ENCODE assay signal across 16 cellular contexts in the genomic region with DNA sequence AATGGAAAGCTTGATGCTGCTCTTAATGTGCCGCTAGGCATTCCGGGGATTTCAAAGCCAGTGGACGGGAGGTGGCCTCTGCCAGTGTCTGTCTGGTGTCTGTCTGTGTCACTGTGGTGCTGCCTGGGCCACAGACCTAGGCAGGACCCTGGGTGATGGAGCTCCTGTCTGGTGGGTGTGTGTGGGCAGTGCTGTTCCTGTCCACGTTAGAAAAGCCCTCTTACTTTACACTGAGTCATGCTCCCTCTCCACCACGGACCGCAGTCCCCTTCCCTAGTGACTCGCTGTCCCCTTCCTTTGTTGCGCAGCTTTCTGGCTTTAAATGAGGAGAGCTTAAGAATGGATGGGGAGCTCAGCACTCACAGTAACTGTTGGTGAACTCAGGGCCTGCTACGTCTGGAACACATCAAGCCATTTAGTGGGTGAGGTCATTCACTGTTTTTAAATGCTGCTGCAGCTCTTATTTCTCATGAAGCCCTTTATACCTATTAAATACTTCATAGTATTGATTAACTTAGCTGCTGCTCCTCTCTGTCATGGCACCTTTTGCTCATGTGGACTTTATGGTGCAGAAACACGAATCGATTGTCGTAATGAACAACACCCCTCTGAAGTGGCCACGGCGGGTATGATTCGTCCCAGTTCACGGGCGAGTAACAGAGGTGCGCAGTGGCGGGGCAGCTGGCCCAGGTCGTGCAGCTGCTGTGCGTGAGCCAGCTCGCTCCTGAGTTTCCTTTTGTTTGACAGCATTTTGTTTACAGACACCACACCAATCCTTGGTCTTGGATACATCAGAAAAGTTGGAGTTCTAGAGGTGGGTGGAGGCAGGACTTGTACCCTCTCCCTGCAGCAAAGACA.
DNase-seq lines count a peak whose midpoint lies in the region; ATAC-seq and TF ChIP-seq lines count a peak whose summit lies in the region.
"Had no signal": no experiment of that assay in that cellular context is flagged by ENCODE, and none has a peak within 500 bp of the region (broad histone marks: within the 10 kb centered on the region; RNA-seq: fewer than 3 reads in every experiment).

No MANE protein-coding gene starts in this region.

- no peak overlapping the region for H3K4me3 ChIP-seq in esophagus muscularis mucosa
- H3K4me3 ChIP-seq in aorta (ENCODE audit: low read length in 2 of 2), result no peak overlapping the region
- H3K4me3 ChIP-seq in brain microvascular endothelial cell (ENCODE audit: low read depth, low read length), result no peak overlapping the region
- H3K4me3 ChIP-seq: ovary, tibial nerve had no signal

- TF ChIP-seq POLR2A in esophagus muscularis mucosa (IDR thresholded peaks at IDR 0.05; ENCODE audit: low read depth), result no peak

- H3K9me3 Mint-ChIP-seq in natural killer cell treated with Interleukin-12 subunit alpha and Interleukin-12 subunit beta and Interleukin-15 and Interleukin-18, amount 100 ng/mL, for 72 hours, result peaks cover 7% of the 10 kb centered on the region
- peaks cover 3% of the 10 kb centered on the region in 2 donors for H3K9me3 Mint-ChIP-seq in natural killer cell

- H3K27me3 Mint-ChIP-seq in natural killer cell treated with Interleukin-12 subunit alpha and Interleukin-12 subunit beta and Interleukin-15 and Interleukin-18, amount 100 ng/mL, for 72 hours, result peaks cover 13 to 20% of the 10 kb centered on the region in 2 donors
- H3K27me3 Mint-ChIP-seq in natural killer cell (ENCODE audit: low read depth in 2 of 2), result peaks cover under 1 to 2% of the 10 kb centered on the region in 2 donors

- no peak overlapping the region for H3K27ac Mint-ChIP-seq in natural killer cell treated with Interleukin-12 subunit alpha and Interleukin-12 subunit beta and Interleukin-15 and Interleukin-18, amount 100 ng/mL, for 72 hours
- no peak overlapping the region for H3K27ac Mint-ChIP-seq in natural killer cell

- ATAC-seq in natural killer cell treated with Interleukin-12 subunit alpha and Interleukin-12 subunit beta and Interleukin-15 and Interleukin-18, amount 100 ng/mL, for 72 hours, result peak; percentile 50 to 53
- ATAC-seq in natural killer cell (no peak), sciatic nerve (peak; percentile 63), aorta (ENCODE audit: low FRiP score) (peak; percentile 51)
- ATAC-seq: esophagus mucosa had no signal

- 78% methylated on average over 18 of the region's 22 CpGs for WGBS in esophagus muscularis mucosa
- WGBS in aorta, 2 donors, result 57 to 58% methylated on average over 22 of the region's 22 CpGs

- H3K4me1 ChIP-seq in esophagus muscularis mucosa (peaks cover 10 to 47% (median 38%) of the 10 kb centered on the region in 4 donors), aorta (ENCODE audit: control insufficient read depth in 1 of 2, insufficient read depth in 2 of 2, low read length in 2 of 2) (peaks cover 2 to 3% of the 10 kb centered on the region in 2 donors)

- no peak for DNase-seq in natural killer cell treated with Interleukin-12 subunit alpha and Interleukin-12 subunit beta and Interleukin-15 and Interleukin-18, amount 100 ng/mL, for 72 hours (ENCODE audit: low spot score)
- no peak for DNase-seq in natural killer cell
- peak; percentile 91 for DNase-seq in esophagus muscularis mucosa (ENCODE audit: extremely low spot score)
- no peak for DNase-seq in sciatic nerve (ENCODE audit: low spot score)
- DNase-seq in aorta, result no peak
- DNase-seq in brain microvascular endothelial cell, result no peak
- no peak for DNase-seq in AG08396 (ENCODE audit: low spot score)
- no peak for DNase-seq in HuH-7 (ENCODE audit: low spot score)
- DNase-seq: dermis blood vessel endothelial cell, midbrain, MM.1S, NCI-H2029 treated with DMSO at 0.1 percent for 48 hours, NCI-H774, ovary had no signal

- H3K9me3 ChIP-seq in esophagus muscularis mucosa, result peaks cover 0 to 9% (median 7%) of the 10 kb centered on the region in 4 donors
- H3K9me3 ChIP-seq in aorta (ENCODE audit: control insufficient read depth, low read length), result no peaks in the 10 kb centered on the region

- no peak overlapping the region for H3K4me3 Mint-ChIP-seq in natural killer cell treated with Interleukin-12 subunit alpha and Interleukin-12 subunit beta and Interleukin-15 and Interleukin-18, amount 100 ng/mL, for 72 hours
- H3K4me3 Mint-ChIP-seq in natural killer cell, result no peak overlapping the region

- intact Hi-C loops in natural killer cell (cut with micrococcal nuclease), result no loop called here
- intact Hi-C loops in esophagus muscularis mucosa (cut with DNase I), result no loop called here
- intact Hi-C loops in sciatic nerve (cut with DNase I), result no loop called here
- intact Hi-C loops in aorta (cut with DNase I), result no loop called here

- no peak for TF ChIP-seq EP300 in esophagus muscularis mucosa (IDR thresholded peaks at IDR 0.05)

- no peak for TF ChIP-seq CTCF in natural killer cell (IDR thresholded peaks at IDR 0.05)
- TF ChIP-seq CTCF in esophagus muscularis mucosa (IDR thresholded peaks at IDR 0.05), result no peak
- TF ChIP-seq CTCF in brain microvascular endothelial cell (IDR thresholded peaks at IDR 0.05; ENCODE audit: low read depth, low read length, missing control alignments), result no peak

- in situ Hi-C loops in brain microvascular endothelial cell (cut with HindIII; ENCODE audit: low pct_ligation_motif_present, low sequenced_read_pairs), result no loop called here

- H3K27ac ChIP-seq in esophagus muscularis mucosa (replicated peaks in 1 of 4), result peak overlapping the region; percentile 14 to 68 (median 34)
- peak overlapping the region; percentile 61 to 68 for H3K27ac ChIP-seq in aorta (ENCODE audit: low read depth in 1 of 2, low read length in 2 of 2)
- H3K27ac ChIP-seq in brain microvascular endothelial cell, result no peak overlapping the region
- H3K27ac ChIP-seq: ovary had no signal

- no peaks in the 10 kb centered on the region for H3K36me3 ChIP-seq in esophagus muscularis mucosa
- H3K36me3 ChIP-seq in aorta (ENCODE audit: control insufficient read depth in 1 of 2, insufficient read depth in 2 of 2, low read length in 1 of 2), result no peaks in the 10 kb centered on the region
- no peaks in the 10 kb centered on the region for H3K36me3 ChIP-seq in brain microvascular endothelial cell (replicated peaks)
- H3K36me3 ChIP-seq: ovary, tibial nerve had no signal

- no peaks in the 10 kb centered on the region for H3K27me3 ChIP-seq in esophagus muscularis mucosa
- H3K27me3 ChIP-seq in aorta (ENCODE audit: control insufficient read depth in 1 of 2, insufficient read depth in 2 of 2, low read length in 1 of 2), result no peaks in the 10 kb centered on the region
- H3K27me3 ChIP-seq in brain microvascular endothelial cell (replicated peaks), result no peaks in the 10 kb centered on the region
- H3K27me3 ChIP-seq: ovary, tibial nerve had no signal

- H3K4me1 Mint-ChIP-seq in natural killer cell treated with Interleukin-12 subunit alpha and Interleukin-12 subunit beta and Interleukin-15 and Interleukin-18, amount 100 ng/mL, for 72 hours (ENCODE audit: low read depth in 2 of 2), result peaks cover 0 to 2% of the 10 kb centered on the region in 2 donors
- H3K4me1 Mint-ChIP-seq in natural killer cell, result no peaks in the 10 kb centered on the region

- H3K36me3 Mint-ChIP-seq in natural killer cell treated with Interleukin-12 subunit alpha and Interleukin-12 subunit beta and Interleukin-15 and Interleukin-18, amount 100 ng/mL, for 72 hours, result peaks cover 10% of the 10 kb centered on the region
- no peaks in the 10 kb centered on the region for H3K36me3 Mint-ChIP-seq in natural killer cell

Comparison
In these comparisons a context has a peak if more than half of its experiments do, and no peak if none do; other contexts are left out.
1. ATAC-seq: peak in natural killer cell treated with Interleukin-12 subunit alpha and Interleukin-12 subunit beta and Interleukin-15 and Interleukin-18, amount 100 ng/mL, for 72 hours (2 of 2), sciatic nerve (single experiment) and aorta (single experiment); none in natural killer cell (0 of 3).